Comparison of ENCODE assay signal across 17 cellular contexts in the genomic region with DNA sequence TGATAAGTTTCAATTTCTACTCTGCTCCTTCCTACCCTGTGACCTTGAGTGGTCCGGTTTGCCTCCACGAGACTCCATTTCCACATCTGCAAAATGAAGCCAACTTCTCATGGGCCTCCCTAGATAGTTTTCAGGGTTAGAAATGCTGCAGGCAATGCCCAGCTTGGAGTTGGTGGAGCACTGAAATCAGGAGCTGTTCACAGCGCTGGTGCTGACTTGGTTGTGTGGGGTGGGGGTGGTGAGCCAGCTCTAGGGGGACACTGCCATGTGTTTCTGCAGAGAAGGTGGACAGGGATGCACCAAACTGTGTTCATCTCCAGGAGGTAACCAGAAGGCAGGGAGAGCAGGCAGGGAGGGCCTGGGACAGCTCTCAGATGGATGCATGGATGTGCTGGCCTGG. TPM values are rescaled to one million over a fixed set of nuclear protein-coding genes. Genes with fewer than 3 reads are reported as not detected.
DNase-seq lines count a peak whose midpoint lies in the region; ATAC-seq and TF ChIP-seq lines count a peak whose summit lies in the region.
"Had no signal": no experiment of that assay in that cellular context is flagged by ENCODE, and none has a peak within 500 bp of the region (broad histone marks: within the 10 kb centered on the region; RNA-seq: fewer than 3 reads in every experiment).

No MANE protein-coding gene starts in this region.

- TF ChIP-seq POLR2A in NB4 (IDR thresholded peaks at IDR 0.05; ENCODE audit: extremely low read depth, insufficient read length) = no peak

- H2AFZ ChIP-seq in GM23338 = no peak overlapping the region

- H3K4me3 ChIP-seq in GM23338 (no peak overlapping the region), NB4 (ENCODE audit: low read depth, low read length) (no peak overlapping the region), endodermal cell (ENCODE audit: low read length) (no peak overlapping the region)

- H3K27me3 Mint-ChIP-seq in GM23338 (ENCODE audit: insufficient read depth, low read depth, poor library complexity) (no peaks in the 10 kb centered on the region), endodermal cell (ENCODE audit: insufficient read depth) (no peaks in the 10 kb centered on the region)

- H3K36me3 Mint-ChIP-seq in GM23338 (ENCODE audit: low read depth) (no peaks in the 10 kb centered on the region), endodermal cell (ENCODE audit: low read depth) (no peaks in the 10 kb centered on the region)
- H3K36me3 Mint-ChIP-seq: CD8-positive, alpha-beta T cell had no signal

- WGBS in endodermal cell (ENCODE audit: insufficient coverage in 1 of 2, insufficient read length in 1 of 2), 2 experiments = 85 to 100% methylated on average over 3 of the region's 3 CpGs

- DNase-seq in GM23338 (ENCODE audit: low spot score) (peak; percentile 26), NB4 (ENCODE audit: low read depth) (peak; percentile 19), endodermal cell (peak; percentile 70), posterior vena cava (ENCODE audit: low spot score) (peak; percentile 13), superior temporal gyrus (ENCODE audit: extremely low spot score) (no peak), NCI-H82 (lab: John Stamatoyannopoulos, UW) (no peak)
- DNase-seq: BE2C; CD8-positive, alpha-beta T cell; KG1; NCI-H1092 treated with DMSO at 0.1 percent for 48 hours; NCI-H1694; NCI-H345; NCI-H526 treated with DMSO at 0.1 percent for 48 hours; Right ventricle myocardium superior had no signal

- H3K4me3 Mint-ChIP-seq in GM23338 = no peak overlapping the region
- H3K4me3 Mint-ChIP-seq in endodermal cell = no peak overlapping the region
- H3K4me3 Mint-ChIP-seq: CD8-positive, alpha-beta T cell had no signal

- H3K9me3 ChIP-seq in endodermal cell (ENCODE audit: control insufficient read depth, low read length) = no peaks in the 10 kb centered on the region
- H3K9me3 ChIP-seq: BE2C had no signal

- H3K79me2 ChIP-seq in GM23338 (replicated peaks; ENCODE audit: insufficient read depth) = no peaks in the 10 kb centered on the region

- no peak overlapping the region for H3K27ac ChIP-seq in GM23338 (ENCODE audit: low read depth)
- no peak overlapping the region for H3K27ac ChIP-seq in endodermal cell (ENCODE audit: low read depth, low read length)

- H3K9ac ChIP-seq in endodermal cell (ENCODE audit: extremely low read depth, low read length, poor library complexity, severe bottlenecking) = no peak overlapping the region

- TF ChIP-seq CTCF in GM23338 (conservative IDR thresholded peaks at IDR 0.05; ENCODE audit: low read depth in 2 of 2) (no peak), NB4 (IDR thresholded peaks at IDR 0.05; ENCODE audit: low read depth, low read length) (no peak), endodermal cell (conservative IDR thresholded peaks at IDR 0.05) (no peak)

- no peaks in the 10 kb centered on the region for H3K27me3 ChIP-seq in GM23338 (ENCODE audit: insufficient read depth)
- H3K27me3 ChIP-seq in endodermal cell (ENCODE audit: control insufficient read depth, insufficient read depth, low read length, poor library complexity, severe bottlenecking) = no peaks in the 10 kb centered on the region
- H3K27me3 ChIP-seq: BE2C had no signal

- H3K9me3 Mint-ChIP-seq in GM23338 (no peaks in the 10 kb centered on the region), endodermal cell (no peaks in the 10 kb centered on the region)
- H3K9me3 Mint-ChIP-seq: CD8-positive, alpha-beta T cell had no signal

- no peak overlapping the region for H3K4me2 ChIP-seq in GM23338

- 0 out of 2 replicates have a peak, but pooled peaks cover 2% of the 10 kb centered on the region for H3F3A ChIP-seq in GM23338 (replicated peaks; ENCODE audit: low read depth)

- no peaks in the 10 kb centered on the region for H4K20me1 ChIP-seq in GM23338 (replicated peaks; ENCODE audit: insufficient read depth)

- H3K27ac Mint-ChIP-seq in GM23338 (no peak overlapping the region), endodermal cell (no peak overlapping the region)
- H3K27ac Mint-ChIP-seq: CD8-positive, alpha-beta T cell had no signal

- H3K36me3 ChIP-seq in GM23338 (ENCODE audit: insufficient read depth) = no peaks in the 10 kb centered on the region
- H3K36me3 ChIP-seq in endodermal cell (ENCODE audit: control insufficient read depth, insufficient read depth, low read length) = no peaks in the 10 kb centered on the region
- H3K36me3 ChIP-seq: BE2C had no signal

- intact Hi-C loops in posterior vena cava (cut with DNase I) = loop anchor here in 1 of 2 donors (5.0 kb wide), 1 partner anchor 224 kb away; no protein-coding TSS in a partner anchor

- ATAC-seq in GM23338 (peak; percentile 37; the same call in 2 of the 3 replicates), GM18517 (IDR thresholded peaks at IDR 0.05; ENCODE audit: unreplicated experiment) (no peak)
- ATAC-seq: CD8-positive, alpha-beta T cell; Panc1 had no signal

- H3K4me1 Mint-ChIP-seq in GM23338 (no peaks in the 10 kb centered on the region), endodermal cell (no peaks in the 10 kb centered on the region)

- no peaks in the 10 kb centered on the region for H3K9me2 ChIP-seq in GM23338 (ENCODE audit: insufficient read depth)

- H3K4me1 ChIP-seq in GM23338 (ENCODE audit: insufficient read depth) = no peaks in the 10 kb centered on the region
- no peaks in the 10 kb centered on the region for H3K4me1 ChIP-seq in endodermal cell (ENCODE audit: control insufficient read depth, insufficient read depth, low read length)
- H3K4me1 ChIP-seq: BE2C had no signal

TF ChIP-seq in GM23338, 12 proteins besides CTCF, POLR2A, EP300 and RAD21:
- no peak for TF ChIP-seq CREB1 (CRISPR knock-in tag; IDR thresholded peaks at IDR 0.05; ENCODE audit: low read depth)
- TF ChIP-seq, protein P1, sequence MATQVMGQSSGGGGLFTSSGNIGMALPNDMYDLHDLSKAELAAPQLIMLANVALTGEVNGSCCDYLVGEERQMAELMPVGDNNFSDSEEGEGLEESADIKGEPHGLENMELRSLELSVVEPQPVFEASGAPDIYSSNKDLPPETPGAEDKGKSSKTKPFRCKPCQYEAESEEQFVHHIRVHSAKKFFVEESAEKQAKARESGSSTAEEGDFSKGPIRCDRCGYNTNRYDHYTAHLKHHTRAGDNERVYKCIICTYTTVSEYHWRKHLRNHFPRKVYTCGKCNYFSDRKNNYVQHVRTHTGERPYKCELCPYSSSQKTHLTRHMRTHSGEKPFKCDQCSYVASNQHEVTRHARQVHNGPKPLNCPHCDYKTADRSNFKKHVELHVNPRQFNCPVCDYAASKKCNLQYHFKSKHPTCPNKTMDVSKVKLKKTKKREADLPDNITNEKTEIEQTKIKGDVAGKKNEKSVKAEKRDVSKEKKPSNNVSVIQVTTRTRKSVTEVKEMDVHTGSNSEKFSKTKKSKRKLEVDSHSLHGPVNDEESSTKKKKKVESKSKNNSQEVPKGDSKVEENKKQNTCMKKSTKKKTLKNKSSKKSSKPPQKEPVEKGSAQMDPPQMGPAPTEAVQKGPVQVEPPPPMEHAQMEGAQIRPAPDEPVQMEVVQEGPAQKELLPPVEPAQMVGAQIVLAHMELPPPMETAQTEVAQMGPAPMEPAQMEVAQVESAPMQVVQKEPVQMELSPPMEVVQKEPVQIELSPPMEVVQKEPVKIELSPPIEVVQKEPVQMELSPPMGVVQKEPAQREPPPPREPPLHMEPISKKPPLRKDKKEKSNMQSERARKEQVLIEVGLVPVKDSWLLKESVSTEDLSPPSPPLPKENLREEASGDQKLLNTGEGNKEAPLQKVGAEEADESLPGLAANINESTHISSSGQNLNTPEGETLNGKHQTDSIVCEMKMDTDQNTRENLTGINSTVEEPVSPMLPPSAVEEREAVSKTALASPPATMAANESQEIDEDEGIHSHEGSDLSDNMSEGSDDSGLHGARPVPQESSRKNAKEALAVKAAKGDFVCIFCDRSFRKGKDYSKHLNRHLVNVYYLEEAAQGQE (IDR thresholded peaks at IDR 0.05; ENCODE audit: unreplicated experiment) = peak; percentile 63
TF ChIP-seq in GM23338: peak in this region for 1.

RNA-seq across cellular contexts. Expression of a gene that starts 37.0 kb away (rescaled TPM):
- total RNA-seq in GM23338 (2014; rRNA removed; shearing (Covaris generic)) = 4.2 and 4.7 TPM in 2 replicates
- 3.0 and 5.4 TPM in 2 replicates for polyA plus RNA-seq in GM23338 (2016; fragmentation: Nextera tagmentation; extraction: Ambion mirVana)
- total RNA-seq in endodermal cell (1 to 10 TPM; 1.6 to 3.0 TPM), posterior vena cava (1 to 10 TPM; 1.4 to 1.9 TPM)
- polyA plus RNA-seq in endodermal cell (2013, experiment 1 of 2) = 1.2 TPM
- 0.95 TPM for polyA plus RNA-seq in endodermal cell (2013, experiment 2 of 2)
- polyA plus RNA-seq: AG04450 had no signal

Comparison
In these comparisons a context has a peak if more than half of its experiments do, and no peak if none do; other contexts are left out.
1. DNase-seq: peak in GM23338 (single experiment), NB4 (single experiment), endodermal cell (single experiment) and posterior vena cava (single experiment); none in superior temporal gyrus (single experiment) and NCI-H82 (single experiment).